10 cellular contexts compared by ENCODE assay signal in genomic region chr3:16802382-16802781, GRCh38.
DNase-seq lines count a peak whose midpoint lies in the region; ATAC-seq lines count a peak whose summit lies in the region.
"Had no signal": no experiment of that assay in that cellular context is flagged by ENCODE, and none has a peak within 500 bp of the region (broad histone marks: within the 10 kb centered on the region; RNA-seq: fewer than 3 reads in every experiment).

No MANE protein-coding gene starts in this region.

- H3K9me3 ChIP-seq in T-helper 17 cell (ENCODE audit: control insufficient read depth, low read length, poor library complexity, severe bottlenecking) = no peaks in the 10 kb centered on the region
- H3K9me3 ChIP-seq: Caco-2 had no signal

- H3K27me3 Mint-ChIP-seq in T-helper 17 cell = peaks cover 2% of the 10 kb centered on the region

- DNase-seq in CD1c-positive myeloid dendritic cell (ENCODE audit: extremely low spot score) = peak; percentile 76
- no peak for DNase-seq in T-helper 17 cell
- no peak for DNase-seq in central memory CD4-positive, alpha-beta T cell
- DNase-seq in NCI-H748 treated with DMSO at 0.1 percent for 48 hours (lab: John Stamatoyannopoulos, UW) = no peak
- DNase-seq: Caco-2, GOT3 had no signal

- H3K4me3 Mint-ChIP-seq in T-helper 17 cell = peak overlapping the region; percentile 8

- peak overlapping the region; percentile 8 for H3K27ac Mint-ChIP-seq in T-helper 17 cell

- H3K4me1 Mint-ChIP-seq in T-helper 17 cell = peaks cover 13% of the 10 kb centered on the region

- peak; percentile 86 for ATAC-seq in GM18868 (IDR thresholded peaks at IDR 0.05; ENCODE audit: unreplicated experiment)
- ATAC-seq in HG02938 (IDR thresholded peaks at IDR 0.05; ENCODE audit: unreplicated experiment) = peak; percentile 86
- no peak for ATAC-seq in T-helper 17 cell
- no peak for ATAC-seq in GM19324 (IDR thresholded peaks at IDR 0.05; ENCODE audit: low FRiP score, unreplicated experiment)
- no peak for ATAC-seq in GM19397 (IDR thresholded peaks at IDR 0.05; ENCODE audit: unreplicated experiment)

- H3K36me3 Mint-ChIP-seq in T-helper 17 cell (ENCODE audit: low read depth) = no peaks in the 10 kb centered on the region

Comparison
In these comparisons a context has a peak if more than half of its experiments do, and no peak if none do; other contexts are left out.
1. ATAC-seq: peak in GM18868 (single experiment) and HG02938 (single experiment); none in T-helper 17 cell (single experiment), GM19324 (single experiment) and GM19397 (single experiment).